8 cellular contexts compared by ENCODE assay signal in the genomic region with DNA sequence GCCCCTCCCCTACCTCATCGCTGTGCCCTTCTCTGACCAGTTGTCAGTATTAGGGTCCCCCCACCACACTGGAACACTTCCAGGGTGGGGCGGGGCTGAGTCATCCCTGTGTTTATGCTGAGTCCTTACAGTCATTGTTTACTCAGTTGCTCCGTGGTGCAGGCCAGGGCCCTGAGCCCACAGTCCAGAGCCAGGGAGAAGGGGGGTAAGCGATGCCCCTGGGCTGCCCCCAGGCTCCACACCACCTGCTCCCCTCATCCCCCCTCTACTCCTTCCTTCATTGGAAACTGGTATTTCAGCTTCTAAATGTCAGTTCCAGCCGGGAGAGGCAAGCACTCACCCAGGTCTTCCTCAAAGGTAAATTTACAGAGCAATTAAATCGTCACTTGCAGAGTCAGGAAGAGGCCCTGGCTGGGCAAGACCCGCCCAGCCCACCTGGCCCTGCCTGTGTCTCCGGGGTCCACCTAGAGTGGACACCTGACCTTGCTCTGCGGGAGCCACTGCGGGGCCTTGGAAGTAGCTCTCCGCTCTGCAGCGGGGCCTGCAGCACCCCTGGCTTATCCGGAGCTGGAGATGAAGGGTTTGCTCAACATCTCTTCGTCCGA. TPM values are rescaled to one million over a fixed set of nuclear protein-coding genes. Genes with fewer than 3 reads are reported as not detected.
DNase-seq lines count a peak whose midpoint lies in the region; ATAC-seq, FAIRE-seq and TF ChIP-seq lines count a peak whose summit lies in the region.

No MANE protein-coding gene starts in this region.

- peaks cover 13% of the 10 kb centered on the region for H3K27me3 Mint-ChIP-seq in endothelial cell (ENCODE audit: unreplicated experiment)

- H4K20me1 ChIP-seq in K562 (replicated peaks; ENCODE audit: control insufficient read depth, insufficient read depth, low read length): 0 out of 2 replicates have a peak, but pooled peaks cover 8% of the 10 kb centered on the region
- H4K20me1 ChIP-seq in osteoblast (ENCODE audit: insufficient read depth, low read length): peaks cover 2% of the 10 kb centered on the region

- ATAC-seq in K562 (peak; percentile 52), GM21515 (IDR thresholded peaks at IDR 0.05; ENCODE audit: unreplicated experiment) (no peak), left cardiac atrium (no peak)

- no peak overlapping the region for H2AFZ ChIP-seq in K562 (ENCODE audit: low read depth, low read length)
- no peak overlapping the region for H2AFZ ChIP-seq in osteoblast (ENCODE audit: low read length)

- in situ Hi-C loops in K562 (cut with MboI): no loop called here

- no peaks in the 10 kb centered on the region for H3K9me1 ChIP-seq in K562 (ENCODE audit: control insufficient read depth, insufficient read depth, low read length)

- peak; percentile 59 for FAIRE-seq in K562 (lab: Jason Lieb, UNC)

- POLR2A ChIA-PET in K562 (lab: Yijun Ruan, JAX): interaction anchor here (1.0 to 4.9 kb wide), 3 partner anchors 9 to 86 kb away, joined by 3 to 40 read pairs (median 3); no protein-coding TSS in a partner anchor

- intact Hi-C loops in K562 (cut with micrococcal nuclease) (no loop called here), left cardiac atrium (cut with DNase I) (no loop called here)

- H3K27ac Mint-ChIP-seq in endothelial cell (ENCODE audit: unreplicated experiment): no peak overlapping the region

- CTCF ChIA-PET in K562 (lab: Yijun Ruan, JAX; ENCODE audit: low intra/inter-chr PET ratio): no interaction called here

- H3K4me2 ChIP-seq in K562 (ENCODE audit: insufficient read depth, low read length) (peak overlapping the region; percentile 46), osteoblast (ENCODE audit: insufficient read depth, low read length) (no peak overlapping the region)

- TF ChIP-seq POLR2A in K562 (conservative IDR thresholded peaks at IDR 0.05): no peak

- no peak for TF ChIP-seq CTCF in K562 (IDR thresholded peaks at IDR 0.05 in 2 of 3, conservative IDR thresholded peaks at IDR 0.05 in 1 of 3; ENCODE audit: insufficient read depth in 2 of 3, low read depth in 1 of 3, low read length in 3 of 3)
- no peak for TF ChIP-seq CTCF in osteoblast (IDR thresholded peaks at IDR 0.05; ENCODE audit: extremely low read depth, low read depth, low read length)
- no peak for TF ChIP-seq CTCF in endothelial cell (IDR thresholded peaks at IDR 0.05; ENCODE audit: unreplicated experiment)

- no TSS peak for BruUV-seq in K562 (replicated peaks; lab: Mats Ljungman, UMichigan)

- H3K9ac ChIP-seq in K562 (ENCODE audit: insufficient read depth in 1 of 2, low read depth in 2 of 2, low read length in 2 of 2): peak overlapping the region; percentile 31 to 87; a peak in 3 of 4 replicates

- 40% methylated on average over 13 of the region's 15 CpGs for WGBS in K562 (ENCODE audit: insufficient coverage, low coverage, missing lambda C conversion rate)

- H3K27ac ChIP-seq in K562 (ENCODE audit: extremely low read depth, low read depth, low read length): peak overlapping the region; percentile 63; the same call in 2 of the 3 replicates
- H3K27ac ChIP-seq in osteoblast (ENCODE audit: low read depth, low read length): no peak overlapping the region

- H3K4me3 ChIP-seq in K562: no peak overlapping the region
- H3K4me3 ChIP-seq in osteoblast (ENCODE audit: insufficient read depth, low read length): no peak overlapping the region

- H3K36me3 Mint-ChIP-seq in endothelial cell (ENCODE audit: low read depth, unreplicated experiment): peaks cover 12% of the 10 kb centered on the region

- H3K9me3 Mint-ChIP-seq in endothelial cell (ENCODE audit: unreplicated experiment): no peaks in the 10 kb centered on the region

- no peak for TF ChIP-seq EP300 in K562 (IDR thresholded peaks at IDR 0.05; ENCODE audit: low read length)

- H3K4me1 Mint-ChIP-seq in endothelial cell (ENCODE audit: unreplicated experiment): peaks cover 23% of the 10 kb centered on the region

- no peaks in the 10 kb centered on the region; a peak in 1 of 5 replicates for H3K27me3 ChIP-seq in K562 (ENCODE audit: control insufficient read depth in 2 of 2, insufficient read depth in 2 of 2, low read length in 2 of 2)
- H3K27me3 ChIP-seq in osteoblast (ENCODE audit: insufficient read depth, low read length): peaks cover 26% of the 10 kb centered on the region

- DNase-seq in DMS79 treated with DMSO at 0.1 percent for 48 hours (lab: John Stamatoyannopoulos, UW) (peak; percentile 64), NCI-H2081 (lab: John Stamatoyannopoulos, UW) (peak; percentile 76 to 91), K562 (ENCODE audit: extremely low read depth in 1 of 4, low spot score in 3 of 4) (peak; percentile 50 to 66 (median 60)), osteoblast (ENCODE audit: insufficient read length, low spot score, missing footprints) (peak; percentile 98), mesenteric fat pad (ENCODE audit: low spot score) (no peak), endothelial cell (ENCODE audit: low spot score) (no peak), left cardiac atrium (no peak)

- H3K4me3 Mint-ChIP-seq in endothelial cell (ENCODE audit: unreplicated experiment): no peak overlapping the region

- TF ChIP-seq RAD21 in K562 (CRISPR knock-in tag; conservative IDR thresholded peaks at IDR 0.05 in 1 of 2, IDR thresholded peaks at IDR 0.05 in 1 of 2): no peak

- H3K9me3 ChIP-seq in K562 (replicated peaks; ENCODE audit: control insufficient read depth, insufficient read depth, low read depth, low read length): no peaks in the 10 kb centered on the region
- H3K9me3 ChIP-seq in osteoblast (ENCODE audit: low read depth, low read length): no peaks in the 10 kb centered on the region

- H3K79me2 ChIP-seq in K562 (ENCODE audit: control insufficient read depth, insufficient read depth, low read length) (peaks cover 78% of the 10 kb centered on the region), osteoblast (ENCODE audit: insufficient read depth, low read length) (no peaks in the 10 kb centered on the region)

- peaks cover 28% of the 10 kb centered on the region; the same call in 2 of the 3 replicates for H3K36me3 ChIP-seq in K562 (ENCODE audit: control insufficient read depth, insufficient read depth, low read length)
- H3K36me3 ChIP-seq in osteoblast (ENCODE audit: insufficient read depth, low read length): no peaks in the 10 kb centered on the region

- H3K4me1 ChIP-seq in K562 (replicated peaks in 1 of 2; ENCODE audit: control insufficient read depth in 2 of 2, insufficient read depth in 2 of 2, low read length in 2 of 2): peaks cover 42 to 74% of the 10 kb centered on the region in 2 experiments
- no peaks in the 10 kb centered on the region for H3K4me1 ChIP-seq in osteoblast (ENCODE audit: insufficient read depth, low read length)

TF ChIP-seq in K562, 482 proteins besides CTCF, POLR2A, EP300 and RAD21 (continues in another document):
- peak; percentile 89 for TF ChIP-seq JUND (IDR thresholded peaks at IDR 0.05; ENCODE audit: borderline replicate concordance, low read depth, low read length)
- TF ChIP-seq JUND (tag; IDR thresholded peaks at IDR 0.05; ENCODE audit: borderline replicate concordance, low read depth, low read length): peak; percentile 71; the same call in 1 of the 3 replicates
- TF ChIP-seq ZFX (CRISPR knock-in tag; IDR thresholded peaks at IDR 0.05): peak; percentile 27; the same call in 1 of the 2 replicates
- TF ChIP-seq FOSL1 (tag; conservative IDR thresholded peaks at IDR 0.05): peak; percentile 82

RNA-seq across cellular contexts. Expression of a gene that starts 4.8 kb away (rescaled TPM):
- total RNA-seq in K562 (2011; cell fraction: chromatin; rRNA removed; ENCODE audit: low replicate concordance): 198 and 586 TPM in 2 replicates
- 353 and 436 TPM in 2 replicates for total RNA-seq in K562 (2011; cell fraction: nucleolus; rRNA removed)
- 289 and 326 TPM in 2 replicates for total RNA-seq in K562 (2011; cell fraction: nucleoplasm; rRNA removed)
- total RNA-seq in K562 (2014; rRNA removed) (41.2 and 50.7 TPM in 2 replicates), K562 (2014; rRNA removed; fragmentation: Illumina TruSeq; extraction: Trizol) (9.0 and 9.2 TPM in 2 replicates), K562 (2015; rRNA removed; fragmentation: Illumina TruSeq; extraction: Trizol) (16.9 TPM in 2 replicates), K562 (2021) (79.7 and 103 TPM in 2 replicates), osteoblast (1.4 and 1.8 TPM in 2 replicates), mesenteric fat pad (9.7 TPM), endothelial cell (ENCODE audit: unreplicated experiment) (116 TPM), left cardiac atrium (10 to 100 TPM in 1 of 2 donors, 1 to 10 TPM in 1; 8.6 to 12.0 TPM)
- polyA plus RNA-seq in K562 (2011; rRNA removed) (42.6 and 65.4 TPM in 2 replicates), K562 (2014; fragmentation: Illumina TruSeq; extraction: Trizol) (31.3 and 65.0 TPM in 2 replicates), K562 (2014; fragmentation: Nextera tagmentation; extraction: Ambion mirVana) (under 1 TPM; 0.65 to 0.66 TPM), K562 (2014; rRNA removed) (54.5 and 66.9 TPM in 2 replicates)
- polyA plus RNA-seq in K562 (2011; cell fraction: cytosol; rRNA removed): 45.9 and 88.8 TPM in 2 replicates
- 230 and 368 TPM in 2 replicates for polyA plus RNA-seq in K562 (2011; cell fraction: nucleus; rRNA removed)
- polyA plus RNA-seq in K562 (2012): 77.5 and 466 TPM in 2 replicates
- 33.8 and 63.1 TPM in 2 replicates for polyA minus RNA-seq in K562 (2011; rRNA and poly(A)+ RNA removed)
- 71.3 and 83.9 TPM in 2 replicates for polyA minus RNA-seq in K562 (2011; cell fraction: cytosol; rRNA and poly(A)+ RNA removed)
- 85.0 and 89.2 TPM in 2 replicates for polyA minus RNA-seq in K562 (2011; cell fraction: nucleus; rRNA and poly(A)+ RNA removed)

RNA-seq across cellular contexts. Expression of a gene that starts 43.1 kb away (rescaled TPM):
- 21.9 and 70.4 TPM in 2 replicates for total RNA-seq in K562 (2011; cell fraction: chromatin; rRNA removed; ENCODE audit: low replicate concordance)
- total RNA-seq in K562 (2011; cell fraction: nucleolus; rRNA removed): 38.4 and 45.2 TPM in 2 replicates
- total RNA-seq in K562 (2011; cell fraction: nucleoplasm; rRNA removed): 27.3 and 30.9 TPM in 2 replicates
- total RNA-seq in K562 (2014; rRNA removed) (13.3 and 16.0 TPM in 2 replicates), K562 (2014; rRNA removed; fragmentation: Illumina TruSeq; extraction: Trizol) (4.9 and 6.8 TPM in 2 replicates), K562 (2015; rRNA removed; fragmentation: Illumina TruSeq; extraction: Trizol) (8.1 and 9.6 TPM in 2 replicates), K562 (2021) (15.3 and 20.3 TPM in 2 replicates), osteoblast (under 0.01 TPM in 1 of 2 replicates, not detected in the other), mesenteric fat pad (2.3 TPM), endothelial cell (ENCODE audit: unreplicated experiment) (not detected), left cardiac atrium (1 to 10 TPM in 1 of 2 donors, under 1 TPM in 1; 0.62 to 3.5 TPM)
- polyA plus RNA-seq in K562 (2011; rRNA removed) (12.2 and 13.6 TPM in 2 replicates), K562 (2014; fragmentation: Illumina TruSeq; extraction: Trizol) (10.3 and 17.6 TPM in 2 replicates), K562 (2014; fragmentation: Nextera tagmentation; extraction: Ambion mirVana) (under 1 TPM; 0.27 to 0.66 TPM), K562 (2014; rRNA removed) (18.4 and 18.8 TPM in 2 replicates)
- 10.0 and 27.5 TPM in 2 replicates for polyA plus RNA-seq in K562 (2011; cell fraction: cytosol; rRNA removed)
- 41.2 and 64.7 TPM in 2 replicates for polyA plus RNA-seq in K562 (2011; cell fraction: nucleus; rRNA removed)
- polyA plus RNA-seq in K562 (2012): 18.2 and 106 TPM in 2 replicates
- 4.3 and 7.9 TPM in 2 replicates for polyA minus RNA-seq in K562 (2011; rRNA and poly(A)+ RNA removed)
- 3.7 and 7.2 TPM in 2 replicates for polyA minus RNA-seq in K562 (2011; cell fraction: cytosol; rRNA and poly(A)+ RNA removed)
- polyA minus RNA-seq in K562 (2011; cell fraction: nucleus; rRNA and poly(A)+ RNA removed): 12.2 and 18.7 TPM in 2 replicates

Comparison
In these comparisons a context has a peak if more than half of its experiments do, and no peak if none do; other contexts are left out.
1. DNase-seq: peak in DMS79 treated with DMSO at 0.1 percent for 48 hours (single experiment), NCI-H2081 (2 of 2), K562 (4 of 4) and osteoblast (single experiment); none in mesenteric fat pad (single experiment), endothelial cell (single experiment) and left cardiac atrium (single experiment).